In the genomic region with DNA sequence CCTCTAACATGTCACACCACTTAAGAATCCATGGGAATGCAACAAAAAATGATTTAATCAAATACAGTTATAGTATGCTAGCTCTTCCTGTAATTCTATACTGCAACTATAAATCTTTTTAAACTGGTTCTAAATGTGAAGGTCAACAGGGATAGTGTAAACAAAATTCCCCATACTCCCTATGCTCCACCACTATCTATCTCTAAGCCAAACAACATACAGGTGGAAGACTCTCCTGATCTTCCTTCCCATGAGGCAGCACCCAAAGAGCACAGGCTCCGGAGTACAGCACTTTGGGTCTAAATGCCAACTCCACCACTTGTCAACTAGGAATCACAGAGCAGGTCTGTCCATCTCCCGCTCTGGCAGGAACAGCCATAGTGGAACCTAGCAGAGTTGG, we compare ENCODE assay signal across 18 cellular contexts. TPM values are rescaled to one million over a fixed set of nuclear protein-coding genes. Genes with fewer than 3 reads are reported as not detected.
A peak's percentile ranks its signal among the peaks of the same experiment; 100 is the strongest.
DNase-seq lines count a peak whose midpoint lies in the region; ATAC-seq and TF ChIP-seq lines count a peak whose summit lies in the region.
"Had no signal": no experiment of that assay in that cellular context is flagged by ENCODE, and none has a peak within 500 bp of the region (broad histone marks: within the 10 kb centered on the region; RNA-seq: fewer than 3 reads in every experiment).

No MANE protein-coding gene starts in this region.

- H3K36me3 ChIP-seq in CD8-positive, alpha-beta T cell (ENCODE audit: insufficient read depth, low read length), result peaks cover 28% of the 10 kb centered on the region

- H3K4me1 ChIP-seq in CD8-positive, alpha-beta T cell (ENCODE audit: insufficient read depth, low read length), result peaks cover 72% of the 10 kb centered on the region

- H3K27me3 Mint-ChIP-seq in activated CD4-positive, alpha-beta T cell treated with anti-CD3 and anti-CD28 coated beads, Interleukin-2, amount 10 ng/mL, durations not matched to agents 24 days and 14 days, result no peaks in the 10 kb centered on the region
- no peaks in the 10 kb centered on the region for H3K27me3 Mint-ChIP-seq in CD8-positive, alpha-beta T cell (ENCODE audit: low read depth)
- H3K27me3 Mint-ChIP-seq in activated T-helper 1 cell treated with anti-CD3 and anti-CD28 coated beads, Interleukin-12 subunit alpha, Interleukin-12 subunit beta, Interleukin-2, Interleukin-4 antibody, amounts not matched to agents 30 ng/mL and 10 ng/mL and 1 ng/mL, durations not matched to agents 14 hours and 24 hours and 36 hours (ENCODE audit: insufficient read depth), result no peaks in the 10 kb centered on the region
- peaks cover 0 to 10% (median 3%) of the 10 kb centered on the region in 3 donors for H3K27me3 Mint-ChIP-seq in immature natural killer cell (ENCODE audit: low read depth in 3 of 3)

- DNase-seq in activated CD4-positive, alpha-beta T cell treated with anti-CD3 and anti-CD28 coated beads, Interleukin-2, amount 10 ng/mL, durations not matched to agents 24 days and 14 days, result no peak
- no peak for DNase-seq in activated CD4-positive, alpha-beta T cell treated with anti-CD3 and anti-CD28 coated beads, Interleukin-2, amount 50 U/mL, for 1 hour
- no peak for DNase-seq in CD8-positive, alpha-beta T cell
- DNase-seq in activated T-helper 1 cell treated with anti-CD3 and anti-CD28 coated beads, Interleukin-12 subunit alpha, Interleukin-12 subunit beta, Interleukin-2, Interleukin-4 antibody, amounts not matched to agents 30 ng/mL and 10 ng/mL and 1 ng/mL, durations not matched to agents 14 hours and 24 hours and 36 hours (ENCODE audit: low spot score), result no peak
- DNase-seq in immature natural killer cell (no peak), globus pallidus (ENCODE audit: low spot score) (no peak), pons (ENCODE audit: low spot score) (no peak), NCI-H774 (lab: John Stamatoyannopoulos, UW) (no peak)
- DNase-seq: activated CD8-positive, alpha-beta memory T cell treated with anti-CD3 and anti-CD28 coated beads, Interleukin-2, amount 50 U/mL, for 4 hours; heart left ventricle; NCI-H510A treated with DMSO at 0.1 percent for 48 hours; posterior cingulate gyrus; Right ventricle myocardium superior; upper lobe of left lung had no signal

- intact Hi-C loops in activated CD4-positive, alpha-beta T cell treated with anti-CD3 and anti-CD28 coated beads, Interleukin-2, amount 10 ng/mL, durations not matched to agents 24 days and 14 days (cut with micrococcal nuclease), result no loop called here
- intact Hi-C loops in CD8-positive, alpha-beta T cell (cut with DNase I, micrococcal nuclease), result no loop called here
- intact Hi-C loops in activated T-helper 1 cell treated with anti-CD3 and anti-CD28 coated beads, Interleukin-12 subunit alpha, Interleukin-12 subunit beta, Interleukin-2, Interleukin-4 antibody, amounts not matched to agents 30 ng/mL and 10 ng/mL and 1 ng/mL, durations not matched to agents 14 hours and 24 hours and 36 hours (cut with micrococcal nuclease), result no loop called here

- H3K4me1 Mint-ChIP-seq in activated CD4-positive, alpha-beta T cell treated with anti-CD3 and anti-CD28 coated beads, Interleukin-2, amount 10 ng/mL, durations not matched to agents 24 days and 14 days, result peaks cover 29% of the 10 kb centered on the region
- H3K4me1 Mint-ChIP-seq in CD8-positive, alpha-beta T cell (ENCODE audit: low read depth), result peaks cover 46% of the 10 kb centered on the region
- H3K4me1 Mint-ChIP-seq in activated T-helper 1 cell treated with anti-CD3 and anti-CD28 coated beads, Interleukin-12 subunit alpha, Interleukin-12 subunit beta, Interleukin-2, Interleukin-4 antibody, amounts not matched to agents 30 ng/mL and 10 ng/mL and 1 ng/mL, durations not matched to agents 14 hours and 24 hours and 36 hours (ENCODE audit: low read depth), result peaks cover 36% of the 10 kb centered on the region
- peaks cover 46 to 49% of the 10 kb centered on the region in 2 donors for H3K4me1 Mint-ChIP-seq in immature natural killer cell

- peaks cover 45% of the 10 kb centered on the region for H3K36me3 Mint-ChIP-seq in activated CD4-positive, alpha-beta T cell treated with anti-CD3 and anti-CD28 coated beads, Interleukin-2, amount 10 ng/mL, durations not matched to agents 24 days and 14 days (ENCODE audit: low read depth)
- peaks cover 41% of the 10 kb centered on the region for H3K36me3 Mint-ChIP-seq in CD8-positive, alpha-beta T cell
- H3K36me3 Mint-ChIP-seq in activated T-helper 1 cell treated with anti-CD3 and anti-CD28 coated beads, Interleukin-12 subunit alpha, Interleukin-12 subunit beta, Interleukin-2, Interleukin-4 antibody, amounts not matched to agents 30 ng/mL and 10 ng/mL and 1 ng/mL, durations not matched to agents 14 hours and 24 hours and 36 hours (ENCODE audit: low read depth), result peaks cover 23% of the 10 kb centered on the region
- H3K36me3 Mint-ChIP-seq in immature natural killer cell, result peaks cover 2 to 16% (median 7%) of the 10 kb centered on the region in 3 donors

- no peaks in the 10 kb centered on the region for H3K9me3 Mint-ChIP-seq in activated CD4-positive, alpha-beta T cell treated with anti-CD3 and anti-CD28 coated beads, Interleukin-2, amount 10 ng/mL, durations not matched to agents 24 days and 14 days
- no peaks in the 10 kb centered on the region for H3K9me3 Mint-ChIP-seq in CD8-positive, alpha-beta T cell
- H3K9me3 Mint-ChIP-seq in activated T-helper 1 cell treated with anti-CD3 and anti-CD28 coated beads, Interleukin-12 subunit alpha, Interleukin-12 subunit beta, Interleukin-2, Interleukin-4 antibody, amounts not matched to agents 30 ng/mL and 10 ng/mL and 1 ng/mL, durations not matched to agents 14 hours and 24 hours and 36 hours, result no peaks in the 10 kb centered on the region
- no peaks in the 10 kb centered on the region for H3K9me3 Mint-ChIP-seq in immature natural killer cell

- no peak overlapping the region for H3K4me3 ChIP-seq in CD8-positive, alpha-beta T cell (ENCODE audit: low read depth, low read length)
- H3K4me3 ChIP-seq: A549, cardiac muscle cell, HAP-1, heart left ventricle, upper lobe of left lung had no signal

- POLR2A ChIA-PET in CD8-positive, alpha-beta T cell (lab: Charles Lee), result interaction anchor here (1.5 kb wide), 1 partner anchor 36 kb away, joined by 4 read pairs; no protein-coding TSS in a partner anchor

- H3K27me3 ChIP-seq in CD8-positive, alpha-beta T cell (ENCODE audit: insufficient read depth, low read length), result no peaks in the 10 kb centered on the region
- H3K27me3 ChIP-seq: cardiac muscle cell, heart left ventricle, upper lobe of left lung had no signal

- no peak for TF ChIP-seq CTCF in CD8-positive, alpha-beta T cell (IDR thresholded peaks at IDR 0.05)

- peak overlapping the region; percentile 64 for H3K27ac Mint-ChIP-seq in activated CD4-positive, alpha-beta T cell treated with anti-CD3 and anti-CD28 coated beads, Interleukin-2, amount 10 ng/mL, durations not matched to agents 24 days and 14 days
- H3K27ac Mint-ChIP-seq in CD8-positive, alpha-beta T cell, result peak overlapping the region; percentile 12
- H3K27ac Mint-ChIP-seq in activated T-helper 1 cell treated with anti-CD3 and anti-CD28 coated beads, Interleukin-12 subunit alpha, Interleukin-12 subunit beta, Interleukin-2, Interleukin-4 antibody, amounts not matched to agents 30 ng/mL and 10 ng/mL and 1 ng/mL, durations not matched to agents 14 hours and 24 hours and 36 hours, result peak overlapping the region; percentile 50
- peak overlapping the region in 5 of 6 donors; percentile 4 to 76 (median 73) for H3K27ac Mint-ChIP-seq in immature natural killer cell

- CTCF ChIA-PET in CD8-positive, alpha-beta T cell (lab: Charles Lee), result interaction anchor here (1.2 to 1.3 kb wide), 2 partner anchors 14 to 21 kb away, joined by 4 to 5 read pairs; no protein-coding TSS in a partner anchor

- H3K4me3 Mint-ChIP-seq in activated CD4-positive, alpha-beta T cell treated with anti-CD3 and anti-CD28 coated beads, Interleukin-2, amount 10 ng/mL, durations not matched to agents 24 days and 14 days, result peak overlapping the region; percentile 61
- H3K4me3 Mint-ChIP-seq in CD8-positive, alpha-beta T cell, result peak overlapping the region; percentile 30
- peak overlapping the region; percentile 43 for H3K4me3 Mint-ChIP-seq in activated T-helper 1 cell treated with anti-CD3 and anti-CD28 coated beads, Interleukin-12 subunit alpha, Interleukin-12 subunit beta, Interleukin-2, Interleukin-4 antibody, amounts not matched to agents 30 ng/mL and 10 ng/mL and 1 ng/mL, durations not matched to agents 14 hours and 24 hours and 36 hours
- H3K4me3 Mint-ChIP-seq in immature natural killer cell, result peak overlapping the region in 1 of 5 donors; percentile 9

- no peak for ATAC-seq in CD8-positive, alpha-beta T cell
- ATAC-seq: A549, heart left ventricle had no signal

- H3K27ac ChIP-seq in CD8-positive, alpha-beta T cell (ENCODE audit: low read depth, low read length), result no peak overlapping the region
- H3K27ac ChIP-seq: A549, cardiac muscle cell, heart left ventricle, HL-60, upper lobe of left lung had no signal

- no peaks in the 10 kb centered on the region for H3K9me3 ChIP-seq in CD8-positive, alpha-beta T cell (ENCODE audit: low read length)
- H3K9me3 ChIP-seq: A549, HAP-1, heart left ventricle, upper lobe of left lung had no signal

RNA-seq across cellular contexts. Expression of a gene that starts 4.3 kb away (rescaled TPM):
- 230 and 245 TPM in 2 replicates for total RNA-seq in activated CD4-positive, alpha-beta T cell treated with anti-CD3 and anti-CD28 coated beads, Interleukin-2, amount 10 ng/mL, durations not matched to agents 24 days and 14 days
- 100 to 1,000 TPM; 355 to 369 TPM for total RNA-seq in CD8-positive, alpha-beta T cell
- 213 and 225 TPM in 2 replicates for total RNA-seq in activated T-helper 1 cell treated with anti-CD3 and anti-CD28 coated beads, Interleukin-12 subunit alpha, Interleukin-12 subunit beta, Interleukin-2, Interleukin-4 antibody, amounts not matched to agents 30 ng/mL and 10 ng/mL and 1 ng/mL, durations not matched to agents 14 hours and 24 hours and 36 hours
- polyA plus RNA-seq in immature natural killer cell, result 10 to 100 TPM; 40.7 to 75.5 (median 42.2) TPM

Comparison
In these comparisons a context has a peak if more than half of its experiments do, and no peak if none do; other contexts are left out.
1. H3K27ac Mint-ChIP-seq: peak in every context shown above with its lines; median percentile 73 in immature natural killer cell; 64 in activated CD4-positive, alpha-beta T cell treated with anti-CD3 and anti-CD28 coated beads, Interleukin-2, amount 10 ng/mL, durations not matched to agents 24 days and 14 days; 50 in activated T-helper 1 cell treated with anti-CD3 and anti-CD28 coated beads, Interleukin-12 subunit alpha, Interleukin-12 subunit beta, Interleukin-2, Interleukin-4 antibody, amounts not matched to agents 30 ng/mL and 10 ng/mL and 1 ng/mL, durations not matched to agents 14 hours and 24 hours and 36 hours; 12 in CD8-positive, alpha-beta T cell.